Comparison of ENCODE assay signal across 21 cellular contexts in genomic region chr14:102026934-102027333, GRCh38. TPM values are rescaled to one million over a fixed set of nuclear protein-coding genes. Genes with fewer than 3 reads are reported as not detected.
A peak's percentile ranks its signal among the peaks of the same experiment; 100 is the strongest.
DNase-seq lines count a peak whose midpoint lies in the region; TF ChIP-seq lines count a peak whose summit lies in the region.
"Had no signal": no experiment of that assay in that cellular context is flagged by ENCODE, and none has a peak within 500 bp of the region (broad histone marks: within the 10 kb centered on the region; RNA-seq: fewer than 3 reads in every experiment).

No MANE protein-coding gene starts in this region.

- H3K9me3 ChIP-seq in spleen (no peaks in the 10 kb centered on the region), sigmoid colon (no peaks in the 10 kb centered on the region)
- H3K9me3 ChIP-seq: upper lobe of right lung had no signal

- H3K27me3 Mint-ChIP-seq in activated CD4-positive, alpha-beta T cell treated with anti-CD3 and anti-CD28 coated beads, Interleukin-2, amount 10 ng/mL, durations not matched to agents 24 days and 14 days = no peaks in the 10 kb centered on the region
- H3K27me3 Mint-ChIP-seq in HFFc6 (ENCODE audit: insufficient read depth) (peaks cover 18% of the 10 kb centered on the region), glutamatergic neuron (ENCODE audit: unreplicated experiment) (no peaks in the 10 kb centered on the region)
- H3K27me3 Mint-ChIP-seq in activated T-helper 1 cell treated with anti-CD3 and anti-CD28 coated beads, Interleukin-12 subunit alpha, Interleukin-12 subunit beta, Interleukin-2, Interleukin-4 antibody, amounts not matched to agents 30 ng/mL and 10 ng/mL and 1 ng/mL, durations not matched to agents 14 hours and 24 hours and 36 hours (ENCODE audit: insufficient read depth) = no peaks in the 10 kb centered on the region
- H3K27me3 Mint-ChIP-seq: activated B cell treated with CpG ODN at 0.5 μM for 24 hours; activated naive CD4-positive, alpha-beta T cell treated with anti-CD3 and anti-CD28 coated beads, Interleukin-2, amount 10 ng/mL, durations not matched to agents 7 days and 5 days; stimulated activated naive CD8-positive, alpha-beta T cell treated with anti-CD3 and anti-CD28 coated beads, Interleukin-15, Interleukin-2, amounts not matched to agents 100 ng/mL and 50 ng/mL, for 24 hours had no signal

- H3K4me1 Mint-ChIP-seq in activated CD4-positive, alpha-beta T cell treated with anti-CD3 and anti-CD28 coated beads, Interleukin-2, amount 10 ng/mL, durations not matched to agents 24 days and 14 days = peaks cover 1% of the 10 kb centered on the region
- H3K4me1 Mint-ChIP-seq in HFFc6 (ENCODE audit: low read depth) = peaks cover 41% of the 10 kb centered on the region
- H3K4me1 Mint-ChIP-seq in activated T-helper 1 cell treated with anti-CD3 and anti-CD28 coated beads, Interleukin-12 subunit alpha, Interleukin-12 subunit beta, Interleukin-2, Interleukin-4 antibody, amounts not matched to agents 30 ng/mL and 10 ng/mL and 1 ng/mL, durations not matched to agents 14 hours and 24 hours and 36 hours (ENCODE audit: low read depth) = peaks cover 10% of the 10 kb centered on the region
- no peaks in the 10 kb centered on the region for H3K4me1 Mint-ChIP-seq in glutamatergic neuron (ENCODE audit: low read depth, unreplicated experiment)
- H3K4me1 Mint-ChIP-seq: activated B cell treated with CpG ODN at 0.5 μM for 24 hours, natural killer cell had no signal

- H3K27ac ChIP-seq in spleen (no peak overlapping the region), sigmoid colon (no peak overlapping the region)
- H3K27ac ChIP-seq: GM23248, parathyroid adenoma, upper lobe of right lung had no signal

- H3K4me3 Mint-ChIP-seq in activated CD4-positive, alpha-beta T cell treated with anti-CD3 and anti-CD28 coated beads, Interleukin-2, amount 10 ng/mL, durations not matched to agents 24 days and 14 days = no peak overlapping the region
- H3K4me3 Mint-ChIP-seq in HFFc6 (no peak overlapping the region), glutamatergic neuron (ENCODE audit: unreplicated experiment) (no peak overlapping the region)
- H3K4me3 Mint-ChIP-seq in activated T-helper 1 cell treated with anti-CD3 and anti-CD28 coated beads, Interleukin-12 subunit alpha, Interleukin-12 subunit beta, Interleukin-2, Interleukin-4 antibody, amounts not matched to agents 30 ng/mL and 10 ng/mL and 1 ng/mL, durations not matched to agents 14 hours and 24 hours and 36 hours = no peak overlapping the region
- H3K4me3 Mint-ChIP-seq: activated B cell treated with CpG ODN at 0.5 μM for 24 hours; activated naive CD4-positive, alpha-beta T cell treated with anti-CD3 and anti-CD28 coated beads, Interleukin-2, amount 10 ng/mL, durations not matched to agents 7 days and 5 days; natural killer cell; stimulated activated naive CD8-positive, alpha-beta T cell treated with anti-CD3 and anti-CD28 coated beads, Interleukin-15, Interleukin-2, amounts not matched to agents 100 ng/mL and 50 ng/mL, for 24 hours had no signal

- intact Hi-C loops in activated CD4-positive, alpha-beta T cell treated with anti-CD3 and anti-CD28 coated beads, Interleukin-2, amount 10 ng/mL, durations not matched to agents 24 days and 14 days (cut with micrococcal nuclease) = no loop called here
- intact Hi-C loops in activated T-helper 1 cell treated with anti-CD3 and anti-CD28 coated beads, Interleukin-12 subunit alpha, Interleukin-12 subunit beta, Interleukin-2, Interleukin-4 antibody, amounts not matched to agents 30 ng/mL and 10 ng/mL and 1 ng/mL, durations not matched to agents 14 hours and 24 hours and 36 hours (cut with micrococcal nuclease) = no loop called here
- intact Hi-C loops in spleen (cut with DNase I; ENCODE audit: low total_unique reads) (no loop called here), sigmoid colon (cut with DNase I) (no loop called here)

- H3K27me3 ChIP-seq in spleen (replicated peaks in 1 of 7) = no peaks in the 10 kb centered on the region
- H3K27me3 ChIP-seq in sigmoid colon = no peaks in the 10 kb centered on the region
- H3K27me3 ChIP-seq: upper lobe of right lung had no signal

- no peak for DNase-seq in activated CD4-positive, alpha-beta T cell treated with anti-CD3 and anti-CD28 coated beads, Interleukin-2, amount 10 ng/mL, durations not matched to agents 24 days and 14 days
- no peak for DNase-seq in activated CD4-positive, alpha-beta T cell treated with anti-CD3 and anti-CD28 coated beads, Interleukin-2, amount 50 U/mL, for 48 hours
- no peak for DNase-seq in HFFc6
- no peak for DNase-seq in activated T-helper 1 cell treated with anti-CD3 and anti-CD28 coated beads, Interleukin-12 subunit alpha, Interleukin-12 subunit beta, Interleukin-2, Interleukin-4 antibody, amounts not matched to agents 30 ng/mL and 10 ng/mL and 1 ng/mL, durations not matched to agents 14 hours and 24 hours and 36 hours (ENCODE audit: low spot score)
- DNase-seq in glutamatergic neuron = no peak
- DNase-seq in GM03348 (ENCODE audit: low spot score) = no peak
- DNase-seq in spleen = no peak
- no peak for DNase-seq in sigmoid colon
- DNase-seq: activated B cell treated with CpG ODN at 0.5 μM for 24 hours; activated naive CD4-positive, alpha-beta T cell treated with anti-CD3 and anti-CD28 coated beads, Interleukin-2, amount 10 ng/mL, durations not matched to agents 7 days and 5 days; dermis blood vessel endothelial cell; GDM1; GM23248; natural killer cell; NCI-H526 treated with DMSO at 0.1 percent for 48 hours; stimulated activated CD4-positive, alpha-beta T cell treated with anti-CD3 and anti-CD28 coated beads, Interleukin-1b, Interleukin-23, amount 100 ng/mL, for 48 hours; T-helper 1 cell; upper lobe of right lung had no signal

- WGBS in spleen, 5 donors = 91 to 96% (median 94%) methylated on average over 9 of the region's 9 CpGs
- WGBS in sigmoid colon, 2 donors = 92% methylated on average over 9 of the region's 9 CpGs

- H3K27ac Mint-ChIP-seq in activated CD4-positive, alpha-beta T cell treated with anti-CD3 and anti-CD28 coated beads, Interleukin-2, amount 10 ng/mL, durations not matched to agents 24 days and 14 days = peak overlapping the region; percentile 59
- peak overlapping the region; percentile 88 for H3K27ac Mint-ChIP-seq in HFFc6
- peak overlapping the region; percentile 25 for H3K27ac Mint-ChIP-seq in activated T-helper 1 cell treated with anti-CD3 and anti-CD28 coated beads, Interleukin-12 subunit alpha, Interleukin-12 subunit beta, Interleukin-2, Interleukin-4 antibody, amounts not matched to agents 30 ng/mL and 10 ng/mL and 1 ng/mL, durations not matched to agents 14 hours and 24 hours and 36 hours
- peak overlapping the region; percentile 28 for H3K27ac Mint-ChIP-seq in glutamatergic neuron (ENCODE audit: unreplicated experiment)
- H3K27ac Mint-ChIP-seq: activated B cell treated with CpG ODN at 0.5 μM for 24 hours; activated naive CD4-positive, alpha-beta T cell treated with anti-CD3 and anti-CD28 coated beads, Interleukin-2, amount 10 ng/mL, durations not matched to agents 7 days and 5 days; natural killer cell; stimulated activated naive CD8-positive, alpha-beta T cell treated with anti-CD3 and anti-CD28 coated beads, Interleukin-15, Interleukin-2, amounts not matched to agents 100 ng/mL and 50 ng/mL, for 24 hours had no signal

- TF ChIP-seq POLR2A in spleen (IDR thresholded peaks at IDR 0.05) (no peak), sigmoid colon (IDR thresholded peaks at IDR 0.05) (no peak)

- H3K36me3 Mint-ChIP-seq in activated CD4-positive, alpha-beta T cell treated with anti-CD3 and anti-CD28 coated beads, Interleukin-2, amount 10 ng/mL, durations not matched to agents 24 days and 14 days (ENCODE audit: low read depth) = peaks cover 76% of the 10 kb centered on the region
- H3K36me3 Mint-ChIP-seq in HFFc6 (ENCODE audit: low read depth) (peaks cover 55% of the 10 kb centered on the region), glutamatergic neuron (ENCODE audit: unreplicated experiment) (peaks cover 6% of the 10 kb centered on the region)
- H3K36me3 Mint-ChIP-seq in activated T-helper 1 cell treated with anti-CD3 and anti-CD28 coated beads, Interleukin-12 subunit alpha, Interleukin-12 subunit beta, Interleukin-2, Interleukin-4 antibody, amounts not matched to agents 30 ng/mL and 10 ng/mL and 1 ng/mL, durations not matched to agents 14 hours and 24 hours and 36 hours (ENCODE audit: low read depth) = peaks cover 45% of the 10 kb centered on the region

- TF ChIP-seq CTCF in HFFc6 (IDR thresholded peaks at IDR 0.05) (no peak), glutamatergic neuron (IDR thresholded peaks at IDR 0.05; ENCODE audit: partially characterized antibody, unreplicated experiment) (no peak), spleen (IDR thresholded peaks at IDR 0.05 in 8 of 11, conservative IDR thresholded peaks at IDR 0.05 in 3 of 11) (no peak), sigmoid colon (IDR thresholded peaks at IDR 0.05) (no peak)

- H3K4me3 ChIP-seq in spleen = no peak overlapping the region
- H3K4me3 ChIP-seq in sigmoid colon = no peak overlapping the region
- H3K4me3 ChIP-seq: GM12878, GM23248, upper lobe of right lung had no signal

- TF ChIP-seq EP300 in sigmoid colon (IDR thresholded peaks at IDR 0.05) = no peak

- H3K9me3 Mint-ChIP-seq in activated CD4-positive, alpha-beta T cell treated with anti-CD3 and anti-CD28 coated beads, Interleukin-2, amount 10 ng/mL, durations not matched to agents 24 days and 14 days = no peaks in the 10 kb centered on the region
- H3K9me3 Mint-ChIP-seq in HFFc6 (no peaks in the 10 kb centered on the region), glutamatergic neuron (ENCODE audit: unreplicated experiment) (peaks cover 1% of the 10 kb centered on the region)
- no peaks in the 10 kb centered on the region for H3K9me3 Mint-ChIP-seq in activated T-helper 1 cell treated with anti-CD3 and anti-CD28 coated beads, Interleukin-12 subunit alpha, Interleukin-12 subunit beta, Interleukin-2, Interleukin-4 antibody, amounts not matched to agents 30 ng/mL and 10 ng/mL and 1 ng/mL, durations not matched to agents 14 hours and 24 hours and 36 hours
- H3K9me3 Mint-ChIP-seq: activated B cell treated with CpG ODN at 0.5 μM for 24 hours; activated naive CD4-positive, alpha-beta T cell treated with anti-CD3 and anti-CD28 coated beads, Interleukin-2, amount 10 ng/mL, durations not matched to agents 7 days and 5 days; natural killer cell; stimulated activated naive CD8-positive, alpha-beta T cell treated with anti-CD3 and anti-CD28 coated beads, Interleukin-15, Interleukin-2, amounts not matched to agents 100 ng/mL and 50 ng/mL, for 24 hours had no signal

- H3K4me1 ChIP-seq in spleen (no peaks in the 10 kb centered on the region), sigmoid colon (peaks cover 0 to 5% (median 0%) of the 10 kb centered on the region in 4 donors)
- H3K4me1 ChIP-seq: parathyroid adenoma, upper lobe of right lung had no signal

- H3K36me3 ChIP-seq in spleen = peaks cover 13 to 100% (median 100%) of the 10 kb centered on the region in 6 donors
- peaks cover 52 to 100% (median 90%) of the 10 kb centered on the region in 4 donors for H3K36me3 ChIP-seq in sigmoid colon

RNA-seq across cellular contexts. Expression of gene HSP90AA1, which starts 59.9 kb away (rescaled TPM):
- 1,216 and 1,268 TPM in 2 replicates for total RNA-seq in activated CD4-positive, alpha-beta T cell treated with anti-CD3 and anti-CD28 coated beads, Interleukin-2, amount 10 ng/mL, durations not matched to agents 24 days and 14 days
- 100 to 1,000 TPM; 616 to 859 (median 665) TPM for total RNA-seq in HFFc6 (2021; fragmentation: NEBNext Ultra II Directional; extraction: Animal tissue kit (Norgen Biotek cat#: 25700))
- 993 and 995 TPM in 2 replicates for total RNA-seq in activated T-helper 1 cell treated with anti-CD3 and anti-CD28 coated beads, Interleukin-12 subunit alpha, Interleukin-12 subunit beta, Interleukin-2, Interleukin-4 antibody, amounts not matched to agents 30 ng/mL and 10 ng/mL and 1 ng/mL, durations not matched to agents 14 hours and 24 hours and 36 hours
- 610 TPM for total RNA-seq in glutamatergic neuron (ENCODE audit: unreplicated experiment)
- total RNA-seq in spleen = 100 to 1,000 TPM; 162 to 395 (median 240) TPM
- polyA plus RNA-seq in spleen = 100 to 1,000 TPM in 2 of 3 donors, 10 to 100 TPM in 1; 98.3 to 178 (median 139) TPM
- 100 to 1,000 TPM; 252 to 463 (median 333) TPM for total RNA-seq in sigmoid colon
- 100 to 1,000 TPM; 167 to 333 (median 245) TPM for polyA plus RNA-seq in sigmoid colon

Comparison
In these comparisons a context has a peak if more than half of its experiments do, and no peak if none do; other contexts are left out.
1. H3K27ac Mint-ChIP-seq: peak in every context shown above with its lines; median percentile 88 in HFFc6; 59 in activated CD4-positive, alpha-beta T cell treated with anti-CD3 and anti-CD28 coated beads, Interleukin-2, amount 10 ng/mL, durations not matched to agents 24 days and 14 days; 28 in glutamatergic neuron; 25 in activated T-helper 1 cell treated with anti-CD3 and anti-CD28 coated beads, Interleukin-12 subunit alpha, Interleukin-12 subunit beta, Interleukin-2, Interleukin-4 antibody, amounts not matched to agents 30 ng/mL and 10 ng/mL and 1 ng/mL, durations not matched to agents 14 hours and 24 hours and 36 hours.